8 cellular contexts compared by ENCODE assay signal in the genomic region with DNA sequence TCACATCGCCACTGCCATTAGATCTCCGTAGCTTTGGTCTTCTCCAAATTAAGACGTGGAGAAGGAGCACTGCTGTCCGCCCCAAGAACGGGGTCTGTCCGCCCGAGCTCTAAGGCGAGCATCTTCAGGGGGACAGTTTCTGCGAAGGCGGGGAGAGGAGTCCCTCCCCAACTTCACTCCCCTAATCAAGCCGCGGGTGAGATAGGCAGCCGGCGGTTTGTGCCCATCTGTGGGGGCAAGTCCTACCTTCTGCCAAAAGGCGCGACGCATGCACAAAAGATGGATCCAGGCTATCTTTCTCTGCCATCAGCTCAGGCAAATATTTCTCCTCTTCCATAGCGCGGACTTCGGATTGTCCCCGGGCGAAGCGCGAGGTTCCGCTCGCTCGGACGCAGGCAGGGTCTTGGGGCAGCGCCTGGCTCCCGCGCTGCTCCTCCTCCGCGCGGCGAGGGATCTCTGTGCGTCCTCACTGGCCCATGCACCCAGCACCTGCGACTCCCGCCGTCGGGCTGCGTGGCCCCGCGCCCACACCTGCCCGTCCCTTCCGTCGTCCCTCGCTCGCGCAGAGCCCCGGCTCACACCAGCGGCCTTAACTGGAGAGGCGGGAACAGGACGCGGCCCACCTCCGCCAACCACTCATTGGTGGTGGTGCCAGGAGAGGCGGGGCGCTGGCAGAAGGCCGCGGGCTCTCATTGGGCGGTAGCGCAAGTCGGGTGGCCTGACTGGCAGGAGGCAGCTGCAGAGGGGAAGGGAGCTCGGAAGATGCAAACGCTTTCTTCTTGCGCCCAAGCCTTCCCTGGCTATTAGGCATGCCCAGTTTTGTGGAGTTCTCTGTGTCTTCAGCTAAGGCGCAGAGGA. TPM values are rescaled to one million over a fixed set of nuclear protein-coding genes. Genes with fewer than 3 reads are reported as not detected.
DNase-seq lines count a peak whose midpoint lies in the region; ATAC-seq, FAIRE-seq and TF ChIP-seq lines count a peak whose summit lies in the region.

TSS of gene KHDRBS2 (minus strand) at position 614 of the 858 bp plus-strand sequence.

- H3K4me3 Mint-ChIP-seq in IgD-negative memory B cell, result peak within 1 kb of the TSS; percentile 94 to 99 (median 96)
- H3K4me3 Mint-ChIP-seq in T-helper 1 cell treated with Interleukin-12 subunit alpha and Interleukin-12 subunit beta and Interleukin-4 antibody, amounts not matched to agents 30 μg/mL and 1 μg/mL, for 36 hours, result peak within 1 kb of the TSS; percentile 70
- peak within 1 kb of the TSS; percentile 71 for H3K4me3 Mint-ChIP-seq in natural killer cell treated with Interleukin-12 subunit alpha and Interleukin-12 subunit beta and Interleukin-15 and Interleukin-18, amount 100 ng/mL, for 72 hours

- peak within 1 kb of the TSS; percentile 4 to 90 (median 87) for H3K27ac Mint-ChIP-seq in IgD-negative memory B cell
- no peak within 1 kb of the TSS for H3K27ac Mint-ChIP-seq in T-helper 1 cell treated with Interleukin-12 subunit alpha and Interleukin-12 subunit beta and Interleukin-4 antibody, amounts not matched to agents 30 μg/mL and 1 μg/mL, for 36 hours
- H3K27ac Mint-ChIP-seq in natural killer cell treated with Interleukin-12 subunit alpha and Interleukin-12 subunit beta and Interleukin-15 and Interleukin-18, amount 100 ng/mL, for 72 hours, result no peak within 1 kb of the TSS

- no peaks in the 10 kb centered on the region for H3K4me1 ChIP-seq in vagina

- H3K27ac ChIP-seq in vagina, result no peak within 1 kb of the TSS

- TF ChIP-seq CTCF in GM13977 (IDR thresholded peaks at IDR 0.05; ENCODE audit: extremely low read depth, insufficient read depth, missing control alignments) (no peak), vagina (IDR thresholded peaks at IDR 0.05) (no peak)

- no peak for TF ChIP-seq POLR2A in vagina (IDR thresholded peaks at IDR 0.05)

- H3K4me1 Mint-ChIP-seq in IgD-negative memory B cell, result peaks cover 22 to 26% (median 24%) of the 10 kb centered on the region in 3 donors
- H3K4me1 Mint-ChIP-seq in T-helper 1 cell treated with Interleukin-12 subunit alpha and Interleukin-12 subunit beta and Interleukin-4 antibody, amounts not matched to agents 30 μg/mL and 1 μg/mL, for 36 hours (ENCODE audit: low read depth), result peaks cover 7% of the 10 kb centered on the region
- H3K4me1 Mint-ChIP-seq in natural killer cell treated with Interleukin-12 subunit alpha and Interleukin-12 subunit beta and Interleukin-15 and Interleukin-18, amount 100 ng/mL, for 72 hours (ENCODE audit: low read depth in 2 of 2), result peaks cover 0 to 4% of the 10 kb centered on the region in 2 donors

- no peak for FAIRE-seq in frontal cortex (lab: Jason Lieb, UNC)

- H3K36me3 Mint-ChIP-seq in IgD-negative memory B cell, result no peaks in the 10 kb centered on the region
- no peaks in the 10 kb centered on the region for H3K36me3 Mint-ChIP-seq in T-helper 1 cell treated with Interleukin-12 subunit alpha and Interleukin-12 subunit beta and Interleukin-4 antibody, amounts not matched to agents 30 μg/mL and 1 μg/mL, for 36 hours (ENCODE audit: low read depth)
- no peaks in the 10 kb centered on the region for H3K36me3 Mint-ChIP-seq in natural killer cell treated with Interleukin-12 subunit alpha and Interleukin-12 subunit beta and Interleukin-15 and Interleukin-18, amount 100 ng/mL, for 72 hours

- no peaks in the 10 kb centered on the region for H3K9me3 ChIP-seq in vagina

- DNase-seq in GM13977 (ENCODE audit: low spot score) (peak; percentile 85), frontal cortex (ENCODE audit: low spot score in 2 of 2) (peak; percentile 69 to 76), vagina (ENCODE audit: extremely low spot score in 2 of 2) (no peak), KG1 (lab: John Stamatoyannopoulos, UW) (no peak)
- peak; percentile 64 for DNase-seq in natural killer cell treated with Interleukin-12 subunit alpha and Interleukin-12 subunit beta and Interleukin-15 and Interleukin-18, amount 100 ng/mL, for 72 hours (ENCODE audit: low spot score)

- no peaks in the 10 kb centered on the region for H3K9me3 Mint-ChIP-seq in IgD-negative memory B cell
- no peaks in the 10 kb centered on the region for H3K9me3 Mint-ChIP-seq in T-helper 1 cell treated with Interleukin-12 subunit alpha and Interleukin-12 subunit beta and Interleukin-4 antibody, amounts not matched to agents 30 μg/mL and 1 μg/mL, for 36 hours
- H3K9me3 Mint-ChIP-seq in natural killer cell treated with Interleukin-12 subunit alpha and Interleukin-12 subunit beta and Interleukin-15 and Interleukin-18, amount 100 ng/mL, for 72 hours, result peaks cover 9% of the 10 kb centered on the region

- H3K4me3 ChIP-seq in vagina, result peak within 1 kb of the TSS; percentile 18 to 24

- no peaks in the 10 kb centered on the region for H3K36me3 ChIP-seq in vagina

- ATAC-seq in GM21723 (IDR thresholded peaks at IDR 0.05; ENCODE audit: unreplicated experiment), result peak; percentile 100
- peak; percentile 88 to 99 for ATAC-seq in natural killer cell treated with Interleukin-12 subunit alpha and Interleukin-12 subunit beta and Interleukin-15 and Interleukin-18, amount 100 ng/mL, for 72 hours

- H3K27me3 ChIP-seq in vagina, result no peaks in the 10 kb centered on the region

- intact Hi-C loops in vagina (cut with DNase I), result no loop called here

- in situ Hi-C loops in GM13977 (cut with MboI; ENCODE audit: low pct_unique_long_range_greater_than_20kb, low sequenced_read_pairs, unreplicated experiment), result no loop called here

- no peaks in the 10 kb centered on the region for H3K27me3 Mint-ChIP-seq in IgD-negative memory B cell
- H3K27me3 Mint-ChIP-seq in T-helper 1 cell treated with Interleukin-12 subunit alpha and Interleukin-12 subunit beta and Interleukin-4 antibody, amounts not matched to agents 30 μg/mL and 1 μg/mL, for 36 hours (ENCODE audit: low read depth), result peaks cover 14% of the 10 kb centered on the region
- H3K27me3 Mint-ChIP-seq in natural killer cell treated with Interleukin-12 subunit alpha and Interleukin-12 subunit beta and Interleukin-15 and Interleukin-18, amount 100 ng/mL, for 72 hours, result peaks cover 0 to 14% of the 10 kb centered on the region in 2 donors

RNA-seq across cellular contexts. Expression of gene KHDRBS2, which starts in this region (rescaled TPM):
- 4.4 TPM for polyA plus RNA-seq in IgD-negative memory B cell
- total RNA-seq in frontal cortex (62.4 TPM), vagina (1.7 TPM)
- total RNA-seq in natural killer cell treated with Interleukin-12 subunit alpha and Interleukin-12 subunit beta and Interleukin-15 and Interleukin-18, amount 100 ng/mL, for 72 hours, result under 1 TPM in 1 of 2 donors, not detected in 1; 0.36 TPM

Comparison
In these comparisons a context has a peak if more than half of its experiments do, and no peak if none do; other contexts are left out.
1. RNA of gene KHDRBS2 (total RNA-seq): 62.4 TPM in frontal cortex (single experiment); 1.7 TPM in vagina (single experiment) and 0.36 TPM in natural killer cell treated with Interleukin-12 subunit alpha and Interleukin-12 subunit beta and Interleukin-15 and Interleukin-18, amount 100 ng/mL, for 72 hours; every median in the first group is over 10 times any median in the second.
2. Peak in DNase-seq and ATAC-seq in natural killer cell treated with Interleukin-12 subunit alpha and Interleukin-12 subunit beta and Interleukin-15 and Interleukin-18, amount 100 ng/mL, for 72 hours; RNA of the gene not detected or under 1 TPM.
3. DNase-seq: peak in GM13977 (single experiment) and frontal cortex (2 of 2); none in vagina (0 of 2) and KG1 (single experiment).
4. H3K27ac Mint-ChIP-seq: peak in IgD-negative memory B cell (3 of 3); none in T-helper 1 cell treated with Interleukin-12 subunit alpha and Interleukin-12 subunit beta and Interleukin-4 antibody, amounts not matched to agents 30 μg/mL and 1 μg/mL, for 36 hours (single experiment) and natural killer cell treated with Interleukin-12 subunit alpha and Interleukin-12 subunit beta and Interleukin-15 and Interleukin-18, amount 100 ng/mL, for 72 hours (0 of 2).
5. Peak in every context shown above with its lines, with median percentiles within 50 percentile points of each other: H3K4me3 Mint-ChIP-seq.